ENCODE assay signal across 23 cellular contexts in the genomic region with DNA sequence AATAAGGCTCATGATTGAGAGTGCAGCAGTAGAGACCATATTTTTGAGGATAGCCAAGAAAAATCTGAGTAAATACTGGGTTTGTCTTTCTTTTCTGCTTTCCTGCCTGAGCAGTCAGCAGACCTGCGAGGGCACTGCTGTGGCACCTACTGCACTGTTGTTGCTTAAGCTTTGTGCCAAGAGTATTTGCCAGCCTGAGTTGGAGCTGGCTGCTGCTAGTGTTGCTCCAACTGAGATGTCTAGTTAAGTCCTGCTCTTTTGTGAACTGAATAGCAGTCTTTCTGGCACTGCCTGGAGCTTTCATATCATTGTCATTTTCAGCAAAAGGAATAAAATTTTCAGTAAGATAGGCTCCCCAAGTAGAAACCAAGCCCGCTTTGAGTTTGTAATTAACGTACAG.
DNase-seq lines count a peak whose midpoint lies in the region; ATAC-seq and TF ChIP-seq lines count a peak whose summit lies in the region.
"Had no signal": no experiment of that assay in that cellular context is flagged by ENCODE, and none has a peak within 500 bp of the region (broad histone marks: within the 10 kb centered on the region; RNA-seq: fewer than 3 reads in every experiment).

No MANE protein-coding gene starts in this region.

- WGBS in heart right ventricle, 2 donors: 69 to 72% methylated on average over 3 of the region's 3 CpGs

- peaks cover 0 to 8% of the 10 kb centered on the region in 2 donors for H3K4me1 ChIP-seq in right atrium auricular region
- H3K4me1 ChIP-seq in heart right ventricle: peaks cover 0 to 32% (median 7%) of the 10 kb centered on the region in 9 donors
- H3K4me1 ChIP-seq: spleen, transverse colon had no signal

- DNase-seq in Right ventricle myocardium inferior (ENCODE audit: missing footprints): peak; percentile 25
- DNase-seq in right atrium auricular region (ENCODE audit: low spot score): no peak
- peak in 1 of 2 donors; percentile 19 for DNase-seq in heart right ventricle
- DNase-seq in pons (ENCODE audit: low spot score): peak; percentile 64
- no peak for DNase-seq in NCI-H69 (lab: John Stamatoyannopoulos, UW)
- no peak for DNase-seq in H4 (ENCODE audit: low spot score)
- DNase-seq in NCI-H187 treated with DMSO at 0.1 percent for 48 hours (lab: John Stamatoyannopoulos, UW): no peak
- DNase-seq: activated B cell treated with CpG ODN at 0.5 μM for 24 hours; activated CD4-positive, alpha-beta T cell treated with anti-CD3 and anti-CD28 coated beads, Interleukin-2, amount 50 U/mL, for 4 hours; activated CD8-positive, alpha-beta memory T cell treated with anti-CD3 and anti-CD28 coated beads, Interleukin-2, amount 50 U/mL, for 48 hours; COR-L47; effector memory CD8-positive, alpha-beta T cell; IMR-90; NCI-H1105 treated with DMSO at 0.1 percent for 48 hours; NCI-H526 treated with DMSO at 0.1 percent for 48 hours; nephron progenitor cell; spleen; stimulated activated CD4-positive, alpha-beta T cell treated with anti-CD3 and anti-CD28 coated beads, Interleukin-4, amount 100 ng/mL, for 1 hour; stimulated activated naive CD4-positive, alpha-beta T cell; T1000; transverse colon had no signal

- no peak for TF ChIP-seq CTCF in right atrium auricular region (IDR thresholded peaks at IDR 0.05)
- no peak for TF ChIP-seq CTCF in heart right ventricle (IDR thresholded peaks at IDR 0.05)

- H3K36me3 ChIP-seq in right atrium auricular region: no peaks in the 10 kb centered on the region
- H3K36me3 ChIP-seq in heart right ventricle: no peaks in the 10 kb centered on the region
- H3K36me3 ChIP-seq: gastroesophageal sphincter, spleen, transverse colon had no signal

- H3K27me3 ChIP-seq in right atrium auricular region (no peaks in the 10 kb centered on the region), heart right ventricle (no peaks in the 10 kb centered on the region)
- H3K27me3 ChIP-seq: gastroesophageal sphincter, spleen, transverse colon had no signal

- H3K9me3 ChIP-seq in right atrium auricular region: no peaks in the 10 kb centered on the region
- H3K9me3 ChIP-seq in heart right ventricle: no peaks in the 10 kb centered on the region
- H3K9me3 ChIP-seq: gastroesophageal sphincter, spleen, transverse colon had no signal

- H3K27ac ChIP-seq in right atrium auricular region (no peak overlapping the region), heart right ventricle (peak overlapping the region in 6 of 10 donors; percentile 19 to 71 (median 56))
- H3K27ac ChIP-seq: spleen had no signal

- intact Hi-C loops in Right ventricle myocardium inferior (cut with DNase I) (no loop called here), heart right ventricle (cut with DNase I) (no loop called here)

- ATAC-seq in Right ventricle myocardium inferior: peak; percentile 64
- peak in 4 of 8 donors; percentile 39 to 86 (median 70) for ATAC-seq in heart right ventricle
- no peak for ATAC-seq in HG02571 (IDR thresholded peaks at IDR 0.05; ENCODE audit: unreplicated experiment)
- ATAC-seq: effector memory CD8-positive, alpha-beta T cell; gastroesophageal sphincter had no signal

- no peak overlapping the region for H3K4me3 ChIP-seq in right atrium auricular region
- H3K4me3 ChIP-seq in heart right ventricle: no peak overlapping the region
- H3K4me3 ChIP-seq: gastroesophageal sphincter, spleen, transverse colon had no signal

Comparison
In these comparisons a context has a peak if more than half of its experiments do, and no peak if none do; other contexts are left out.
1. DNase-seq: peak in Right ventricle myocardium inferior (single experiment) and pons (single experiment); none in right atrium auricular region (single experiment), NCI-H69 (single experiment), H4 (single experiment) and NCI-H187 treated with DMSO at 0.1 percent for 48 hours (single experiment).
2. H3K27ac ChIP-seq: peak in heart right ventricle (6 of 10); none in right atrium auricular region (0 of 2).